Comparison of ENCODE assay signal across 7 cellular contexts in the genomic region with DNA sequence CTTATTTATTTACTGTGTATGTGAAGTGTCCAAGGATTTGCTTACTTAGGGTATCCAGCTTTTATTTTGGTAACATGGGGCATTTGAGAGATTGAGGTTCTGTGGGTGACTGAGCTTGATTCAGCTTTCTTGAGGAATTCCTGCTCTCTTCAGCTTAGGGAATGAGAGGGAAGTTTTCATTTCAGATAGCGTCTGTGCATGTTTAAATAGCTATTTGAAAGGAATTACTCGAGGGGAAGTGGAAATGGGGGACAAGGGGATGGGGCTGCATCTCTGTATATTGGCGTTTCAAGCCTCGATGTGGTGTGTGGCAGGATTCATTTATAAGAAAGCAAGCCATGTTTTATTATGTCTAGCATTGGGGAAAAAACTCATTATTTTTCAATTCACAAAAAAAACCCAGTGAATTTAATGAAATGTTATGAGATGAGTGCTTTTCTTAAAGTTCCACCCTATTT. TPM values are rescaled to one million over a fixed set of nuclear protein-coding genes. Genes with fewer than 3 reads are reported as not detected.
DNase-seq lines count a peak whose midpoint lies in the region; FAIRE-seq and TF ChIP-seq lines count a peak whose summit lies in the region.

No MANE protein-coding gene starts in this region.

- peak overlapping the region; percentile 58 for H3K4me3 ChIP-seq in SJSA1
- H3K4me3 ChIP-seq in fibroblast of pulmonary artery (replicated peaks; ENCODE audit: low read depth, low read length), result peak overlapping the region; percentile 87
- peak overlapping the region; percentile 95 for H3K4me3 ChIP-seq in skeletal muscle cell (ENCODE audit: low read depth, low read length)

- H3K36me3 ChIP-seq in SJSA1, result peaks cover 8% of the 10 kb centered on the region; the same call in 1 of the 2 replicates

- peaks cover 23% of the 10 kb centered on the region for H3K4me1 ChIP-seq in SJSA1 (replicated peaks)

- TF ChIP-seq POLR2A in H54 (IDR thresholded peaks at IDR 0.05; ENCODE audit: low read depth, low read length), result no peak

- no peaks in the 10 kb centered on the region for H3K27me3 ChIP-seq in SJSA1 (replicated peaks)

- TF ChIP-seq CTCF in fibroblast of pulmonary artery (IDR thresholded peaks at IDR 0.05; ENCODE audit: low read length, missing control alignments), result no peak

- peak; percentile 83 for FAIRE-seq in H54 (lab: Jason Lieb, UNC)

- no peak for DNase-seq in H54 (ENCODE audit: insufficient read length, low spot score)
- DNase-seq in SJSA1 (ENCODE audit: low read depth in 1 of 2, low spot score in 2 of 2), result peak in 1 of 2 experiments; percentile 33
- no peak for DNase-seq in fibroblast of pulmonary artery (ENCODE audit: low read depth)
- no peak for DNase-seq in skeletal muscle cell (ENCODE audit: low read depth)
- DNase-seq in NCI-H1417 treated with DMSO at 0.1 percent for 48 hours (lab: John Stamatoyannopoulos, UW), result no peak
- DNase-seq in AG08395 (ENCODE audit: low spot score), result no peak
- DNase-seq in 8988T, result no peak

- H3K27ac ChIP-seq in SJSA1, result peak overlapping the region; percentile 82

- no peaks in the 10 kb centered on the region for H3K9me3 ChIP-seq in SJSA1 (replicated peaks)

RNA-seq across cellular contexts. Expression of a gene that starts 1.0 kb away (rescaled TPM):
- total RNA-seq in SJSA1 (2014; rRNA removed; shearing (Covaris generic)), result 83.2 and 92.9 TPM in 2 replicates
